ENCODE assay signal across 7 cellular contexts in the genomic region with DNA sequence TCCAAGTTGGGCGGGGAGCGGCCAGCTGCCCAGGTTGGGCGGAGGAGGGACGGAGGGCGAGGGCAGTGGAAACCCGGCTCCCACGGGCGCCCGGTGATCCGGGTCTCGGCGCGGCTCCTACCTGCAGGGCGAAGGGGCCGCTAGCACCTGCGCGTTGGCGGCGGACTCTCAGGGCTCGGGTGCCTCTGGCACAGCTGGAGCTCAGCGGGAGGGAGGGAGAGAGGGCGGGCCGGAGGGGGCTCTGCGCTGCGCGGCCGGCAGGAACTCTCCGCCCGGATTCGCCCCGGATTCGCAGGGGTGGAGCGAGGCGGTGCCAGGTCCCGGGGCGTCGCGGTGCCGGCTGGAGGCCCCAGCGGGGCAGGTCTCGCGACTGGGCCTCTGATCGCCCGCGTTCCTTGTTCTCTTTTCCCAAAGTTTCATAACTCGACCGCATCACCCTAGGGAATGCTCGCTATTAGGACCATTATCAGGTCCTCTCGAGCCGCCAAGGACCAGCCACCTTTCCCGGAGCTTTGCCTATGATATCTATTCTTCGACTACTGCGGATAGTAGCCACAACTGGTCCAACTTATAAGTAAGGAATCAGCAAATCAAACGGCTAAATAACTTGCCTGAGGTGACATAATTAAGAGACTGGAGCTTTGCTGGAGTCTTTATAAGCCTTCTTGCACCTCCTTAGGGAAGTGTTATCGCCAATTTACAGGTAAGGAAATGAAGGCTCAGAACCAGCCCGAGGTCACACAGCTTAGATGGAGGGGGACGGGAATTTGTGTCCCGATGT. TPM values are rescaled to one million over a fixed set of nuclear protein-coding genes. Genes with fewer than 3 reads are reported as not detected.
DNase-seq lines count a peak whose midpoint lies in the region; ATAC-seq, FAIRE-seq and TF ChIP-seq lines count a peak whose summit lies in the region.

A gene with protein sequence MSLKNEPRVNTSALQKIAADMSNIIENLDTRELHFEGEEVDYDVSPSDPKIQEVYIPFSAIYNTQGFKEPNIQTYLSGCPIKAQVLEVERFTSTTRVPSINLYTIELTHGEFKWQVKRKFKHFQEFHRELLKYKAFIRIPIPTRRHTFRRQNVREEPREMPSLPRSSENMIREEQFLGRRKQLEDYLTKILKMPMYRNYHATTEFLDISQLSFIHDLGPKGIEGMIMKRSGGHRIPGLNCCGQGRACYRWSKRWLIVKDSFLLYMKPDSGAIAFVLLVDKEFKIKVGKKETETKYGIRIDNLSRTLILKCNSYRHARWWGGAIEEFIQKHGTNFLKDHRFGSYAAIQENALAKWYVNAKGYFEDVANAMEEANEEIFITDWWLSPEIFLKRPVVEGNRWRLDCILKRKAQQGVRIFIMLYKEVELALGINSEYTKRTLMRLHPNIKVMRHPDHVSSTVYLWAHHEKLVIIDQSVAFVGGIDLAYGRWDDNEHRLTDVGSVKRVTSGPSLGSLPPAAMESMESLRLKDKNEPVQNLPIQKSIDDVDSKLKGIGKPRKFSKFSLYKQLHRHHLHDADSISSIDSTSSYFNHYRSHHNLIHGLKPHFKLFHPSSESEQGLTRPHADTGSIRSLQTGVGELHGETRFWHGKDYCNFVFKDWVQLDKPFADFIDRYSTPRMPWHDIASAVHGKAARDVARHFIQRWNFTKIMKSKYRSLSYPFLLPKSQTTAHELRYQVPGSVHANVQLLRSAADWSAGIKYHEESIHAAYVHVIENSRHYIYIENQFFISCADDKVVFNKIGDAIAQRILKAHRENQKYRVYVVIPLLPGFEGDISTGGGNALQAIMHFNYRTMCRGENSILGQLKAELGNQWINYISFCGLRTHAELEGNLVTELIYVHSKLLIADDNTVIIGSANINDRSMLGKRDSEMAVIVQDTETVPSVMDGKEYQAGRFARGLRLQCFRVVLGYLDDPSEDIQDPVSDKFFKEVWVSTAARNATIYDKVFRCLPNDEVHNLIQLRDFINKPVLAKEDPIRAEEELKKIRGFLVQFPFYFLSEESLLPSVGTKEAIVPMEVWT (minus strand): TSS at position 206 of the 781 bp plus-strand sequence. CDS start 72,432 bp downstream, outside the sequence.

- H2AFZ ChIP-seq in GM23338: peak within 1 kb of the TSS; percentile 100
- H2AFZ ChIP-seq in keratinocyte (ENCODE audit: control insufficient read depth, low read length): peak within 1 kb of the TSS; percentile 85
- peak within 1 kb of the TSS; percentile 78 for H2AFZ ChIP-seq in smooth muscle cell (ENCODE audit: low read depth)

- DNase-seq in GM23338 (ENCODE audit: low spot score) (peak; percentile 71), MG63 (peak; percentile 89), T-helper 9 cell (peak; percentile 6), chondrocyte (ENCODE audit: low spot score) (no peak), keratinocyte (ENCODE audit: low read depth, low spot score) (no peak), smooth muscle cell (lab: John Stamatoyannopoulos, UW; ENCODE audit: unreplicated experiment) (peak; percentile 89)

- peaks cover 3% of the 10 kb centered on the region; the same call in 1 of the 2 replicates for H3K9me3 ChIP-seq in MG63
- H3K9me3 ChIP-seq in keratinocyte (ENCODE audit: control insufficient read depth, low read depth, low read length): no peaks in the 10 kb centered on the region
- no peaks in the 10 kb centered on the region for H3K9me3 ChIP-seq in smooth muscle cell (replicated peaks; ENCODE audit: low read depth)

- H3K4me1 ChIP-seq in GM23338 (ENCODE audit: insufficient read depth) (no peaks in the 10 kb centered on the region), keratinocyte (ENCODE audit: control insufficient read depth, extremely low read depth, insufficient read depth, low read length) (peaks cover 41% of the 10 kb centered on the region), smooth muscle cell (ENCODE audit: low read depth) (no peaks in the 10 kb centered on the region)

- no peaks in the 10 kb centered on the region; the same call in 1 of the 2 replicates for H3F3A ChIP-seq in GM23338 (replicated peaks; ENCODE audit: low read depth)
- peaks cover 8% of the 10 kb centered on the region for H3F3A ChIP-seq in smooth muscle cell (ENCODE audit: low read depth)

- H4K20me1 ChIP-seq in GM23338 (replicated peaks; ENCODE audit: insufficient read depth) (no peaks in the 10 kb centered on the region), keratinocyte (ENCODE audit: control insufficient read depth, extremely low read depth, insufficient read depth, low read length) (no peaks in the 10 kb centered on the region), smooth muscle cell (ENCODE audit: low read depth) (no peaks in the 10 kb centered on the region)

- H3K4me2 ChIP-seq in GM23338: peak within 1 kb of the TSS; percentile 98
- peak within 1 kb of the TSS; percentile 81 for H3K4me2 ChIP-seq in keratinocyte (ENCODE audit: control insufficient read depth, extremely low read depth, insufficient read depth, low read depth, low read length)
- H3K4me2 ChIP-seq in smooth muscle cell: peak within 1 kb of the TSS; percentile 83

- peak; percentile 82 for ATAC-seq in GM23338

- H3K36me3 Mint-ChIP-seq in GM23338 (ENCODE audit: low read depth) (no peaks in the 10 kb centered on the region), chondrocyte (ENCODE audit: low read depth) (no peaks in the 10 kb centered on the region)

- H3K9me3 Mint-ChIP-seq in GM23338 (no peaks in the 10 kb centered on the region), chondrocyte (ENCODE audit: low read depth) (peaks cover 1% of the 10 kb centered on the region)

- H3K4me3 Mint-ChIP-seq in GM23338 (peak within 1 kb of the TSS; percentile 72), chondrocyte (ENCODE audit: unreplicated experiment) (peak within 1 kb of the TSS; percentile 75)

- no peak for FAIRE-seq in keratinocyte (lab: Jason Lieb, UNC)

- H3K79me2 ChIP-seq in GM23338 (replicated peaks; ENCODE audit: insufficient read depth) (no peaks in the 10 kb centered on the region), keratinocyte (ENCODE audit: control insufficient read depth, insufficient read depth, low read length) (peaks cover 8% of the 10 kb centered on the region), smooth muscle cell (ENCODE audit: low read depth) (peaks cover 27% of the 10 kb centered on the region)

- H3K9ac ChIP-seq in keratinocyte (ENCODE audit: control insufficient read depth, extremely low read depth, insufficient read depth, low read length) (peak within 1 kb of the TSS; percentile 93), smooth muscle cell (ENCODE audit: low read depth) (peak within 1 kb of the TSS; percentile 90)

- H3K4me3 ChIP-seq in GM23338 (peak within 1 kb of the TSS; percentile 89), MG63 (peak within 1 kb of the TSS; percentile 56), keratinocyte (ENCODE audit: control insufficient read depth in 2 of 3, extremely low read depth in 1 of 3, insufficient read depth in 2 of 3, low read depth in 1 of 3, low read length in 3 of 3) (peak within 1 kb of the TSS; percentile 48 to 68 (median 64)), smooth muscle cell (peak within 1 kb of the TSS; percentile 66)

- H3K36me3 ChIP-seq in GM23338 (ENCODE audit: insufficient read depth) (no peaks in the 10 kb centered on the region), MG63 (no peaks in the 10 kb centered on the region), keratinocyte (ENCODE audit: control insufficient read depth in 2 of 2, extremely low read depth in 1 of 2, insufficient read depth in 2 of 2, low read length in 2 of 2) (no peaks in the 10 kb centered on the region), smooth muscle cell (ENCODE audit: low read depth) (no peaks in the 10 kb centered on the region)

- H3K9me2 ChIP-seq in GM23338 (ENCODE audit: insufficient read depth): no peaks in the 10 kb centered on the region

- WGBS in smooth muscle cell (ENCODE audit: low lambda C conversion rate): 4% methylated on average over 57 of the region's 58 CpGs

- no peak within 1 kb of the TSS for H3K27ac Mint-ChIP-seq in GM23338
- H3K27ac Mint-ChIP-seq in chondrocyte (ENCODE audit: unreplicated experiment): peak within 1 kb of the TSS; percentile 93

- peaks cover 42% of the 10 kb centered on the region for H3K27me3 ChIP-seq in GM23338 (ENCODE audit: insufficient read depth)
- H3K27me3 ChIP-seq in MG63: no peaks in the 10 kb centered on the region
- H3K27me3 ChIP-seq in keratinocyte (ENCODE audit: control insufficient read depth, extremely low read depth, insufficient read depth, low read length): no peaks in the 10 kb centered on the region
- no peaks in the 10 kb centered on the region for H3K27me3 ChIP-seq in smooth muscle cell (ENCODE audit: low read depth)

- H3K9me1 ChIP-seq in keratinocyte (ENCODE audit: control insufficient read depth, extremely low read depth, insufficient read depth, low read length): no peaks in the 10 kb centered on the region

- no peak within 1 kb of the TSS for H3K27ac ChIP-seq in GM23338 (ENCODE audit: low read depth)
- H3K27ac ChIP-seq in keratinocyte (ENCODE audit: control insufficient read depth, insufficient read depth, low read length): peak within 1 kb of the TSS; percentile 79
- peak within 1 kb of the TSS; percentile 95 for H3K27ac ChIP-seq in smooth muscle cell (ENCODE audit: low read depth)

- dilution Hi-C loops in keratinocyte (cut with MboI; ENCODE audit: extremely low pct_ligation_motif_present, low sequenced_read_pairs): no loop called here

- peaks cover 4% of the 10 kb centered on the region; the same call in 2 of the 3 replicates for H3K4me1 Mint-ChIP-seq in GM23338
- peaks cover 66% of the 10 kb centered on the region for H3K4me1 Mint-ChIP-seq in chondrocyte (ENCODE audit: low read depth)

- H3K27me3 Mint-ChIP-seq in GM23338 (ENCODE audit: insufficient read depth, low read depth, poor library complexity) (peaks cover 21% of the 10 kb centered on the region), chondrocyte (ENCODE audit: low read depth) (no peaks in the 10 kb centered on the region)

- peak; percentile 52 for TF ChIP-seq POLR2A in GM10847 (IDR thresholded peaks at IDR 0.05; ENCODE audit: extremely low read depth, insufficient read length)

- TF ChIP-seq CTCF in GM23338 (conservative IDR thresholded peaks at IDR 0.05; ENCODE audit: low read depth in 2 of 2) (no peak), chondrocyte (IDR thresholded peaks at IDR 0.05) (no peak), keratinocyte (optimal IDR thresholded peaks at IDR 0.05 in 1 of 3, IDR thresholded peaks at IDR 0.05 in 1 of 3, conservative IDR thresholded peaks at IDR 0.05 in 1 of 3; ENCODE audit: extremely low read depth in 1 of 3, insufficient read depth in 2 of 3, low read length in 3 of 3) (no peak), smooth muscle cell (IDR thresholded peaks at IDR 0.05; ENCODE audit: borderline replicate concordance, insufficient read depth, poor library complexity, severe bottlenecking) (no peak)

RNA-seq across cellular contexts. Expression of the gene that starts here (rescaled TPM):
- 2.2 and 6.7 TPM in 2 replicates for total RNA-seq in GM23338 (2014; rRNA removed; shearing (Covaris generic))
- polyA plus RNA-seq in GM23338 (2016; fragmentation: Nextera tagmentation; extraction: Ambion mirVana): 1.4 and 2.0 TPM in 2 replicates
- total RNA-seq in MG63 (2014; rRNA removed; shearing (Covaris generic); ENCODE audit: low replicate concordance): 2.8 and 3.2 TPM in 2 replicates
- 14.7 to 17.0 TPM (median 16.4 TPM) in 3 replicates for total RNA-seq in chondrocyte
- 8.1 to 18.1 TPM (median 14.7 TPM) in 3 replicates for polyA plus RNA-seq in keratinocyte
- polyA plus RNA-seq in keratinocyte (2011; ENCODE audit: low read depth): 8.5 TPM
- polyA plus RNA-seq in keratinocyte (2011; cell fraction: cytosol; rRNA removed): 5.1 and 9.8 TPM in 2 replicates
- polyA plus RNA-seq in keratinocyte (2011; cell fraction: nucleus; rRNA removed): 27.1 and 28.4 TPM in 2 replicates
- polyA plus RNA-seq in keratinocyte (2012; ENCODE audit: low replicate concordance): 6.1 and 9.3 TPM in 2 replicates
- polyA minus RNA-seq in keratinocyte: 3.9 to 67.5 TPM (median 38.3 TPM) in 3 replicates
- 5.9 TPM for polyA minus RNA-seq in keratinocyte (2011; cell fraction: cytosol; rRNA and poly(A)+ RNA removed)
- 51.8 and 109 TPM in 2 replicates for polyA minus RNA-seq in keratinocyte (2011; cell fraction: nucleus; rRNA and poly(A)+ RNA removed)
- 33.8 and 36.1 TPM in 2 replicates for total RNA-seq in smooth muscle cell
- polyA plus RNA-seq in smooth muscle cell: 15.2 and 15.6 TPM in 2 replicates

Comparison
In these comparisons a context has a peak if more than half of its experiments do, and no peak if none do; other contexts are left out.
1. DNase-seq: peak in GM23338 (single experiment), MG63 (single experiment), T-helper 9 cell (single experiment) and smooth muscle cell (single experiment); none in chondrocyte (single experiment) and keratinocyte (single experiment).
2. Peak in every context shown above with its lines, with median percentiles within 50 percentile points of each other: H2AFZ ChIP-seq, H3K4me2 ChIP-seq and H3K4me3 ChIP-seq.